In genomic region chr5:127865273-127865672, GRCh38 we compare ENCODE assay signal across 1 cellular context.
TF ChIP-seq lines count a peak whose summit lies in the region.

No MANE protein-coding gene starts in this region.

TF ChIP-seq in GM23338, 12 proteins besides CTCF, POLR2A, EP300 and RAD21:
- TF ChIP-seq ZNF462 (CRISPR knock-in tag; IDR thresholded peaks at IDR 0.05) (no peak), ZNF114 (CRISPR knock-in tag; IDR thresholded peaks at IDR 0.05) (no peak)
